In genomic region chr12:69007858-69008314, GRCh38 we compare ENCODE assay signal across 8 cellular contexts.
A peak's percentile ranks its signal among the peaks of the same experiment; 100 is the strongest.
DNase-seq lines count a peak whose midpoint lies in the region; ATAC-seq, FAIRE-seq and TF ChIP-seq lines count a peak whose summit lies in the region.

No MANE protein-coding gene starts in this region.

- in situ Hi-C loops in astrocyte of the spinal cord (cut with HindIII; ENCODE audit: low sequenced_read_pairs) = no loop called here

- no peaks in the 10 kb centered on the region for H3K9me3 ChIP-seq in mucosa of rectum (ENCODE audit: control insufficient read depth in 2 of 2, low read length in 2 of 2)

- no peak for ATAC-seq in Right ventricle myocardium inferior

- peaks cover 23 to 45% of the 10 kb centered on the region in 2 donors for H3K4me1 ChIP-seq in mucosa of rectum (ENCODE audit: control insufficient read depth in 2 of 2, insufficient read depth in 2 of 2, low read length in 2 of 2)

- peak overlapping the region in 1 of 2 donors; percentile 47 for H3K9ac ChIP-seq in mucosa of rectum (ENCODE audit: low read depth in 1 of 2, low read length in 2 of 2)

- FAIRE-seq in RCC 7860 (lab: Jason Lieb, UNC) = no peak

- no peaks in the 10 kb centered on the region for H3K27me3 ChIP-seq in mucosa of rectum (ENCODE audit: control insufficient read depth in 2 of 2, insufficient read depth in 2 of 2, low read length in 2 of 2)

- intact Hi-C loops in Right ventricle myocardium inferior (cut with DNase I) = no loop called here

- H3K27ac ChIP-seq in mucosa of rectum (ENCODE audit: low read depth in 2 of 2, low read length in 2 of 2) = peak overlapping the region; percentile 61 to 71

- TF ChIP-seq CTCF in AG10803 (conservative IDR thresholded peaks at IDR 0.05; ENCODE audit: low read length) = no peak
- TF ChIP-seq CTCF in astrocyte of the spinal cord (IDR thresholded peaks at IDR 0.05; ENCODE audit: low read depth, low read length) = no peak

- H3K4me3 ChIP-seq in AG10803 (ENCODE audit: low read length) (peak overlapping the region; percentile 31; the same call in 1 of the 2 replicates), astrocyte of the spinal cord (ENCODE audit: low read depth, low read length) (no peak overlapping the region), mucosa of rectum (ENCODE audit: low read length in 2 of 2) (peak overlapping the region; percentile 16 to 45)

- no peak for DNase-seq in AG10803 (ENCODE audit: low read depth)
- DNase-seq in NCI-H1105 treated with DMSO at 0.1 percent for 48 hours (lab: John Stamatoyannopoulos, UW) = peak; percentile 34
- DNase-seq in astrocyte of the spinal cord (ENCODE audit: low read depth, low spot score) = peak; percentile 10
- DNase-seq in ureter (ENCODE audit: low spot score) = no peak
- no peak for DNase-seq in KG1 (lab: John Stamatoyannopoulos, UW)
- DNase-seq in RCC 7860 (ENCODE audit: low spot score) = no peak
- no peak for DNase-seq in Right ventricle myocardium inferior (ENCODE audit: missing footprints)

- H3K36me3 ChIP-seq in mucosa of rectum (ENCODE audit: control insufficient read depth in 2 of 2, insufficient read depth in 2 of 2, low read length in 2 of 2) = no peaks in the 10 kb centered on the region

Comparison
In these comparisons a context has a peak if more than half of its experiments do, and no peak if none do; other contexts are left out.
1. DNase-seq: peak in NCI-H1105 treated with DMSO at 0.1 percent for 48 hours (single experiment) and astrocyte of the spinal cord (single experiment); none in AG10803 (single experiment), ureter (single experiment), KG1 (single experiment), RCC 7860 (single experiment) and Right ventricle myocardium inferior (single experiment).